ENCODE assay signal across 8 cellular contexts in the genomic region with DNA sequence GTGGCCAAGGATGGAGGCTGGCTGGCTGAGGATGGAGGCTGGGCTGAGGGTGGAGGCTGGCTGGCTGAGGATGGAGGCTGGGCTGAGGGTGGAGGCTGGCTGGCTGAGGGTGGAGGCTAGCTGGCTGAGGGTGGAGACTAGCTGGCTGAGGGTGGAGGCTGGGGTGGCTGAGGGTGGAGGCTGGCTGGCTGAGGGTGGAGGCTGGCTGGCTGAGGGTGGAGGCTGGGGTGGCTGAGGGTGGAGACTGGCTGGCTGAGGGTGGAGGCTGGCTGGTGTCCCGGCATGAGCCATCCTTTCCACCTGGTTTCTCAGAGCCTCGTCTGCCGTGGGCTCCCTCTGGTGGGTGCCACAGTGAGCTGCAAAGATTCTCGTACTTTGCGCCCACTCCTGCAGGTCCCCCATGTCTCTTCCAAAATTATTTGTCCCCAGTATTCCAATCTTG.
A peak's percentile ranks its signal among the peaks of the same experiment; 100 is the strongest.
DNase-seq lines count a peak whose midpoint lies in the region; ATAC-seq and TF ChIP-seq lines count a peak whose summit lies in the region.

No MANE protein-coding gene starts in this region.

- H3K4me1 ChIP-seq in left lung: no peaks in the 10 kb centered on the region

- peaks cover 0 to 9% of the 10 kb centered on the region in 2 donors for H3K9me3 ChIP-seq in left lung

- H3K27ac ChIP-seq in left lung: no peak overlapping the region

- peaks cover 0 to 53% of the 10 kb centered on the region in 2 donors for H3K27me3 ChIP-seq in left lung

- DNase-seq in NCI-H2107 treated with DMSO at 0.1 percent for 48 hours (lab: John Stamatoyannopoulos, UW; ENCODE audit: unreplicated experiment) (peak; percentile 14), NCI-H2107 (lab: John Stamatoyannopoulos, UW) (no peak), M059J (ENCODE audit: low read depth) (peak; percentile 53), amniotic epithelial cell (ENCODE audit: low read depth) (peak; percentile 4), left lung (peak in 1 of 2 donors; percentile 78), epidermal melanocyte (ENCODE audit: insufficient read length, low spot score) (no peak), GF-D8 (lab: John Stamatoyannopoulos, UW) (no peak)

- no peak for TF ChIP-seq CTCF in left lung (IDR thresholded peaks at IDR 0.05)

- ATAC-seq in left lung (peak; percentile 65), HG03139 (IDR thresholded peaks at IDR 0.05; ENCODE audit: unreplicated experiment) (no peak)

- no peak overlapping the region for H3K4me3 ChIP-seq in left lung

- intact Hi-C loops in left lung (cut with DNase I): no loop called here

- H3K36me3 ChIP-seq in left lung: no peaks in the 10 kb centered on the region

Comparison
In these comparisons a context has a peak if more than half of its experiments do, and no peak if none do; other contexts are left out.
1. DNase-seq: peak in NCI-H2107 treated with DMSO at 0.1 percent for 48 hours (single experiment), M059J (single experiment) and amniotic epithelial cell (single experiment); none in NCI-H2107 (single experiment), epidermal melanocyte (single experiment) and GF-D8 (single experiment).